Comparison of ENCODE assay signal across 38 cellular contexts in genomic region chr19:3530389-3530788, GRCh38. TPM values are rescaled to one million over a fixed set of nuclear protein-coding genes. Genes with fewer than 3 reads are reported as not detected.
"Had no signal": no experiment of that assay in that cellular context is flagged by ENCODE, and none has a peak within 500 bp of the region (broad histone marks: within the 10 kb centered on the region; RNA-seq: fewer than 3 reads in every experiment).

No MANE protein-coding gene starts in this region.

- H3K9me3 ChIP-seq: MG63 had no signal

- H3K4me3 ChIP-seq: MG63 had no signal

- DNase-seq: Karpas-422, Kasumi-1, MG63, MM.1S, MV-4-11, NCI-H1048, NCI-H1092, NCI-H1092 treated with DMSO at 0.1 percent for 48 hours, NCI-H1105, NCI-H1105 treated with DMSO at 0.1 percent for 48 hours, NCI-H1417, NCI-H1417 treated with DMSO at 0.1 percent for 48 hours, NCI-H1436, NCI-H1436 treated with DMSO at 0.1 percent for 48 hours, NCI-H146, NCI-H1694, NCI-H1694 treated with DMSO at 0.1 percent for 48 hours, NCI-H187, NCI-H187 treated with DMSO at 0.1 percent for 48 hours, NCI-H1930, NCI-H2029, NCI-H2029 treated with DMSO at 0.1 percent for 48 hours, NCI-H2081, NCI-H2081 treated with DMSO at 0.1 percent for 48 hours, NCI-H2107, NCI-H2171, NCI-H2171 treated with DMSO at 0.1 percent for 48 hours, NCI-H2227 treated with DMSO at 0.1 percent for 48 hours, NCI-H226, NCI-H345, NCI-H446, NCI-H446 treated with DMSO at 0.1 percent for 48 hours, NCI-H510A, NCI-H510A treated with DMSO at 0.1 percent for 48 hours, NCI-H524 had no signal

- H3K27me3 ChIP-seq: MG63 had no signal

RNA-seq across cellular contexts. Expression of gene TEKTIP1, which starts 8.6 kb away (rescaled TPM):
- total RNA-seq: LHCN-M2, M059J, NCI-H460 had no signal
